ENCODE assay signal across 10 cellular contexts in the genomic region with DNA sequence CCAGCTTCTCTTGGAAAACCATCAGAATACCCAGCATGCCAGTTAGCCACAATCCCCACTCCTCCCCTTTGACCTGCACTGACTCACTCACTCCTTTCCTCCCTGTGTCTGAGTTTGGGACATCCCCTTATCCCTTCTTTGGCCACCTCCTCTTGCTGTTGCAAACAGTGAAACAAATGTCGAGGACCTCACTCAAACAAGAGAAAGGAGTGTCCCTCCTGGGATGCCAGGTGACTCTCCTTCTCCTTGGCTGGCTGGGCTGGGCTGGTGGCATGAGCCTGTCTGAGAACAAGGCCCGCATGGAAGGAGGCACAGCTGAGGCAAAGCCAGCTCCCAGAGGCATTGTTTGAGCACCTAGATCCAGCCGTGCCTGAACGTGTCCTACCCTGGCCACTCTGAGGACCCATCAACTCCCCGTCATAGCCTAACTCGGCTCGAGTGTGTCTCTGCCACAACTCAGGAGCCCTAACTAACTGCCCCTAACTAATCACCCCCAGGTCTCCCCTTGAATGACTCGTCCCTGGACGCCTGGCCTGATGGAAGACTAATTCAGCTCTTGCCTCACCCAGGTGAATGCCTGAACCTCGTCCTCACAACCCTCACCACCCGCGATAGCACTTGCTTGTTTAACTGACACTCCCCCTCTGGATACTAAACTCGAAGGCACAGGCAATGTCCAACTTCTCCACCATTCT. TPM values are rescaled to one million over a fixed set of nuclear protein-coding genes. Genes with fewer than 3 reads are reported as not detected.
A peak's percentile ranks its signal among the peaks of the same experiment; 100 is the strongest.
DNase-seq lines count a peak whose midpoint lies in the region; ATAC-seq and TF ChIP-seq lines count a peak whose summit lies in the region.
"Had no signal": no experiment of that assay in that cellular context is flagged by ENCODE, and none has a peak within 500 bp of the region (broad histone marks: within the 10 kb centered on the region; RNA-seq: fewer than 3 reads in every experiment).

No MANE protein-coding gene starts in this region.

- intact Hi-C loops in PC-3 (cut with micrococcal nuclease) = no loop called here

- no peak overlapping the region for H3K9ac ChIP-seq in PC-3 (ENCODE audit: low read length)

- BruUV-seq in PC-3 (replicated peaks; lab: Mats Ljungman, UMichigan) = no TSS peak

- peaks cover 24% of the 10 kb centered on the region for H3K79me2 ChIP-seq in PC-3 (ENCODE audit: low read length)

- H3F3A ChIP-seq in PC-3 (ENCODE audit: low read length, unreplicated experiment) = no peaks in the 10 kb centered on the region

- no peaks in the 10 kb centered on the region for H3K27me3 ChIP-seq in PC-3 (ENCODE audit: low read length)

- H4K20me1 ChIP-seq in PC-3 (ENCODE audit: low read length) = peaks cover 9% of the 10 kb centered on the region; the same call in 1 of the 2 replicates

- H3K4me3 ChIP-seq in AG10803 (ENCODE audit: low read length) (no peak overlapping the region), PC-3 (ENCODE audit: low read length) (no peak overlapping the region)

- peaks cover 29% of the 10 kb centered on the region for H3K4me1 ChIP-seq in PC-3 (ENCODE audit: insufficient read depth, low read length)

- H3K4me2 ChIP-seq in PC-3 (ENCODE audit: low read length) = no peak overlapping the region

- no peaks in the 10 kb centered on the region for H3K9me3 ChIP-seq in PC-3 (ENCODE audit: low read length)

- no peak overlapping the region for H3K27ac ChIP-seq in PC-3 (ENCODE audit: low read length)

- H2AFZ ChIP-seq in PC-3 (ENCODE audit: low read length) = no peak overlapping the region

- no peak for TF ChIP-seq CTCF in AG10803 (conservative IDR thresholded peaks at IDR 0.05; ENCODE audit: low read length)
- TF ChIP-seq CTCF in PC-3 (conservative IDR thresholded peaks at IDR 0.05; ENCODE audit: low read depth, low read length) = no peak
- TF ChIP-seq CTCF in omental fat pad (IDR thresholded peaks at IDR 0.05) = no peak

- CTCF ChIA-PET in PC-3 (lab: Charles Lee) (no interaction called here), HEK293T (lab: Yijun Ruan, JAX) (no interaction called here)

- H3K9me2 ChIP-seq in PC-3 (replicated peaks; ENCODE audit: low read length) = no peaks in the 10 kb centered on the region

- H3K36me3 ChIP-seq in PC-3 (ENCODE audit: low read depth, low read length) = no peaks in the 10 kb centered on the region

- POLR2A ChIA-PET in PC-3 (lab: Charles Lee; ENCODE audit: unreplicated experiment) (no interaction called here), HEK293T (lab: Yijun Ruan, JAX) (no interaction called here)

- DNase-seq in AG10803 (ENCODE audit: low read depth) (peak; percentile 93), PC-3 (peak; percentile 57), epidermal melanocyte (ENCODE audit: insufficient read length, low spot score) (peak; percentile 72), omental fat pad (ENCODE audit: low spot score) (no peak), pons (ENCODE audit: low spot score) (no peak), NCI-H146 (lab: John Stamatoyannopoulos, UW) (no peak), COR-L47 (lab: John Stamatoyannopoulos, UW) (no peak), HEK293T (ENCODE audit: extremely low spot score) (no peak)
- DNase-seq: NCI-H1417, substantia nigra had no signal

- ATAC-seq in PC-3 = peak; percentile 36
- ATAC-seq in omental fat pad (ENCODE audit: low FRiP score) = peak; percentile 63

TF ChIP-seq in HEK293T, 16 proteins besides CTCF, POLR2A, EP300 and RAD21:
- TF ChIP-seq BHLHE40 (IDR thresholded peaks at IDR 0.05; ENCODE audit: borderline replicate concordance) (no peak), ARNT (IDR thresholded peaks at IDR 0.05) (no peak), FOXM1 (IDR thresholded peaks at IDR 0.05; ENCODE audit: borderline replicate concordance) (no peak), FOXK2 (IDR thresholded peaks at IDR 0.05) (no peak), NFRKB (IDR thresholded peaks at IDR 0.05) (no peak), CTBP1 (IDR thresholded peaks at IDR 0.05; ENCODE audit: borderline replicate concordance) (no peak), ZNF384 (IDR thresholded peaks at IDR 0.05) (no peak), LEF1 (IDR thresholded peaks at IDR 0.05; ENCODE audit: borderline replicate concordance) (no peak), PKNOX1 (IDR thresholded peaks at IDR 0.05) (no peak), HDGF (IDR thresholded peaks at IDR 0.05; ENCODE audit: borderline replicate concordance) (no peak), TARDBP (IDR thresholded peaks at IDR 0.05) (no peak), FOXA1 (IDR thresholded peaks at IDR 0.05) (no peak), ELF4 (IDR thresholded peaks at IDR 0.05) (no peak), L3MBTL2 (conservative IDR thresholded peaks at IDR 0.05) (no peak)

RNA-seq across cellular contexts. Expression of gene NCOR2, which starts 43.0 kb away (rescaled TPM):
- total RNA-seq in PC-3 (2014; rRNA removed) (117 and 218 TPM in 2 replicates), omental fat pad (10 to 100 TPM; 53.4 to 85.3 (median 71.9) TPM)

Comparison
In these comparisons a context has a peak if more than half of its experiments do, and no peak if none do; other contexts are left out.
1. DNase-seq: peak in AG10803 (single experiment), PC-3 (single experiment) and epidermal melanocyte (single experiment); none in omental fat pad (single experiment), pons (single experiment), NCI-H146 (single experiment), COR-L47 (single experiment) and HEK293T (single experiment).